Comparison of ENCODE assay signal across 3 cellular contexts in genomic region chrX:155495134-155495533, GRCh38. TPM values are rescaled to one million over a fixed set of nuclear protein-coding genes. Genes with fewer than 3 reads are reported as not detected.
"Had no signal": no experiment of that assay in that cellular context is flagged by ENCODE, and none has a peak within 500 bp of the region (broad histone marks: within the 10 kb centered on the region; RNA-seq: fewer than 3 reads in every experiment).

No MANE protein-coding gene starts in this region.

RNA-seq across cellular contexts. Expression of gene F8A3, which starts 36.7 kb away (rescaled TPM):
- total RNA-seq: kidney epithelial cell, left ventricle myocardium superior, lower lobe of right lung had no signal
